26 cellular contexts compared by ENCODE assay signal in genomic region chr11:134521001-134521400, GRCh38.
DNase-seq lines count a peak whose midpoint lies in the region; ATAC-seq and TF ChIP-seq lines count a peak whose summit lies in the region.
"Had no signal": no experiment of that assay in that cellular context is flagged by ENCODE, and none has a peak within 500 bp of the region (broad histone marks: within the 10 kb centered on the region; RNA-seq: fewer than 3 reads in every experiment).

No MANE protein-coding gene starts in this region.

- H3K4me1 Mint-ChIP-seq in natural killer cell treated with Interleukin-12 subunit alpha and Interleukin-12 subunit beta and Interleukin-15 and Interleukin-18, amount 100 ng/mL, for 72 hours (ENCODE audit: low read depth in 2 of 2): peaks cover 0 to 6% of the 10 kb centered on the region in 2 donors
- peaks cover 0 to 6% of the 10 kb centered on the region in 2 donors for H3K4me1 Mint-ChIP-seq in natural killer cell
- H3K4me1 Mint-ChIP-seq in glutamatergic neuron (ENCODE audit: low read depth, unreplicated experiment): peaks cover 71% of the 10 kb centered on the region
- no peaks in the 10 kb centered on the region for H3K4me1 Mint-ChIP-seq in activated naive CD4-positive, alpha-beta T cell treated with anti-CD3 and anti-CD28 coated beads, Interleukin-2, amount 10 ng/mL, durations not matched to agents 7 days and 5 days
- H3K4me1 Mint-ChIP-seq: CD8-positive, alpha-beta memory T cell; T-helper 17 cell had no signal

- TF ChIP-seq CTCF in natural killer cell (IDR thresholded peaks at IDR 0.05): no peak
- no peak for TF ChIP-seq CTCF in glutamatergic neuron (IDR thresholded peaks at IDR 0.05; ENCODE audit: partially characterized antibody, unreplicated experiment)
- TF ChIP-seq CTCF in spleen (IDR thresholded peaks at IDR 0.05 in 8 of 11, conservative IDR thresholded peaks at IDR 0.05 in 3 of 11): no peak
- TF ChIP-seq CTCF in tibial artery (IDR thresholded peaks at IDR 0.05): no peak

- H3K27ac ChIP-seq in spleen: no peak overlapping the region
- H3K27ac ChIP-seq in tibial artery: no peak overlapping the region
- H3K27ac ChIP-seq: A549, C4-2B, SJCRH30 had no signal

- no peaks in the 10 kb centered on the region for H3K9me3 Mint-ChIP-seq in natural killer cell treated with Interleukin-12 subunit alpha and Interleukin-12 subunit beta and Interleukin-15 and Interleukin-18, amount 100 ng/mL, for 72 hours
- no peaks in the 10 kb centered on the region for H3K9me3 Mint-ChIP-seq in natural killer cell
- peaks cover 22% of the 10 kb centered on the region for H3K9me3 Mint-ChIP-seq in glutamatergic neuron (ENCODE audit: unreplicated experiment)
- peaks cover 7% of the 10 kb centered on the region for H3K9me3 Mint-ChIP-seq in activated naive CD4-positive, alpha-beta T cell treated with anti-CD3 and anti-CD28 coated beads, Interleukin-2, amount 10 ng/mL, durations not matched to agents 7 days and 5 days
- H3K9me3 Mint-ChIP-seq: GM23338, H9 had no signal

- H3K27me3 Mint-ChIP-seq in natural killer cell treated with Interleukin-12 subunit alpha and Interleukin-12 subunit beta and Interleukin-15 and Interleukin-18, amount 100 ng/mL, for 72 hours: peaks cover 8 to 9% of the 10 kb centered on the region in 2 donors
- H3K27me3 Mint-ChIP-seq in natural killer cell (ENCODE audit: low read depth in 2 of 2) (peaks cover 0 to 4% of the 10 kb centered on the region in 2 donors), glutamatergic neuron (ENCODE audit: unreplicated experiment) (peaks cover 35% of the 10 kb centered on the region)
- H3K27me3 Mint-ChIP-seq in activated naive CD4-positive, alpha-beta T cell treated with anti-CD3 and anti-CD28 coated beads, Interleukin-2, amount 10 ng/mL, durations not matched to agents 7 days and 5 days: peaks cover 4% of the 10 kb centered on the region

- no peak overlapping the region for H3K4me3 ChIP-seq in spleen
- H3K4me3 ChIP-seq in tibial artery: no peak overlapping the region
- H3K4me3 ChIP-seq: A549, GM23338, K562, SJCRH30 had no signal

- 90 to 96% (median 91%) methylated on average over 14 of the region's 14 CpGs for WGBS in spleen, 5 donors

- H3K4me3 Mint-ChIP-seq in natural killer cell treated with Interleukin-12 subunit alpha and Interleukin-12 subunit beta and Interleukin-15 and Interleukin-18, amount 100 ng/mL, for 72 hours: no peak overlapping the region
- H3K4me3 Mint-ChIP-seq in natural killer cell: no peak overlapping the region
- H3K4me3 Mint-ChIP-seq in glutamatergic neuron (ENCODE audit: unreplicated experiment): peak overlapping the region; percentile 63
- H3K4me3 Mint-ChIP-seq in activated naive CD4-positive, alpha-beta T cell treated with anti-CD3 and anti-CD28 coated beads, Interleukin-2, amount 10 ng/mL, durations not matched to agents 7 days and 5 days: no peak overlapping the region
- H3K4me3 Mint-ChIP-seq: CD8-positive, alpha-beta memory T cell; GM23338; H9; T-helper 17 cell had no signal

- H3K4me1 ChIP-seq in spleen (no peaks in the 10 kb centered on the region), tibial artery (no peaks in the 10 kb centered on the region)
- H3K4me1 ChIP-seq: A549, SJCRH30 had no signal

- intact Hi-C loops in natural killer cell (cut with micrococcal nuclease) (no loop called here), spleen (cut with DNase I; ENCODE audit: low total_unique reads) (no loop called here), tibial artery (cut with DNase I; ENCODE audit: low total_unique reads) (no loop called here)

- H3K36me3 ChIP-seq in spleen (no peaks in the 10 kb centered on the region), tibial artery (no peaks in the 10 kb centered on the region)
- H3K36me3 ChIP-seq: SJCRH30 had no signal

- H3K9me3 ChIP-seq in spleen (no peaks in the 10 kb centered on the region), tibial artery (no peaks in the 10 kb centered on the region)
- H3K9me3 ChIP-seq: A549, SJCRH30 had no signal

- H3K27ac Mint-ChIP-seq in natural killer cell treated with Interleukin-12 subunit alpha and Interleukin-12 subunit beta and Interleukin-15 and Interleukin-18, amount 100 ng/mL, for 72 hours: no peak overlapping the region
- H3K27ac Mint-ChIP-seq in natural killer cell: no peak overlapping the region
- H3K27ac Mint-ChIP-seq in glutamatergic neuron (ENCODE audit: unreplicated experiment): peak overlapping the region; percentile 83
- no peak overlapping the region for H3K27ac Mint-ChIP-seq in activated naive CD4-positive, alpha-beta T cell treated with anti-CD3 and anti-CD28 coated beads, Interleukin-2, amount 10 ng/mL, durations not matched to agents 7 days and 5 days
- H3K27ac Mint-ChIP-seq: CD8-positive, alpha-beta memory T cell; GM23338; H9; T-helper 17 cell had no signal

- CTCF ChIA-PET in activated naive CD4-positive, alpha-beta T cell treated with anti-CD3 and anti-CD28 coated beads, Interleukin-2, amount 10 ng/mL, durations not matched to agents 7 days and 5 days (lab: Charles Lee): no interaction called here

- no peak for TF ChIP-seq POLR2A in spleen (IDR thresholded peaks at IDR 0.05)

- H3K27me3 ChIP-seq in spleen (replicated peaks in 1 of 7): peaks cover 0 to 23% (median 0%) of the 10 kb centered on the region in 7 donors
- H3K27me3 ChIP-seq in tibial artery: peaks cover 0 to 38% of the 10 kb centered on the region in 2 donors

- DNase-seq in natural killer cell treated with Interleukin-12 subunit alpha and Interleukin-12 subunit beta and Interleukin-15 and Interleukin-18, amount 100 ng/mL, for 72 hours (ENCODE audit: low spot score): peak; percentile 45
- DNase-seq in natural killer cell (no peak), NCI-H524 treated with DMSO at 0.1 percent for 48 hours (lab: John Stamatoyannopoulos, UW) (peak; percentile 17), glutamatergic neuron (peak; percentile 50), spleen (peak; percentile 52), COLO829 (ENCODE audit: low spot score) (no peak), tibial artery (no peak)
- no peak for DNase-seq in activated naive CD4-positive, alpha-beta T cell treated with anti-CD3 and anti-CD28 coated beads, Interleukin-2, amount 10 ng/mL, durations not matched to agents 7 days and 5 days
- DNase-seq: AML-193, H9, Kasumi-1, MV-4-11, NCI-H1105, NCI-H1436 treated with DMSO at 0.1 percent for 48 hours, NCI-H2029, NCI-H446, PC-3, SJCRH30, T-helper 17 cell had no signal

- no peaks in the 10 kb centered on the region for H3K36me3 Mint-ChIP-seq in natural killer cell treated with Interleukin-12 subunit alpha and Interleukin-12 subunit beta and Interleukin-15 and Interleukin-18, amount 100 ng/mL, for 72 hours
- H3K36me3 Mint-ChIP-seq in natural killer cell (no peaks in the 10 kb centered on the region), glutamatergic neuron (ENCODE audit: unreplicated experiment) (no peaks in the 10 kb centered on the region)
- H3K36me3 Mint-ChIP-seq in activated naive CD4-positive, alpha-beta T cell treated with anti-CD3 and anti-CD28 coated beads, Interleukin-2, amount 10 ng/mL, durations not matched to agents 7 days and 5 days: no peaks in the 10 kb centered on the region
- H3K36me3 Mint-ChIP-seq: CD8-positive, alpha-beta memory T cell had no signal

- no peak for ATAC-seq in natural killer cell treated with Interleukin-12 subunit alpha and Interleukin-12 subunit beta and Interleukin-15 and Interleukin-18, amount 100 ng/mL, for 72 hours
- ATAC-seq in natural killer cell: no peak
- ATAC-seq: A549, GM23338, K562, PC-3, Right ventricle myocardium inferior, SK-N-SH treated with all-trans-retinoic acid at 6 μM for 48 hours, T-helper 17 cell had no signal

Comparison
In these comparisons a context has a peak if more than half of its experiments do, and no peak if none do; other contexts are left out.
1. DNase-seq: peak in natural killer cell treated with Interleukin-12 subunit alpha and Interleukin-12 subunit beta and Interleukin-15 and Interleukin-18, amount 100 ng/mL, for 72 hours (single experiment), NCI-H524 treated with DMSO at 0.1 percent for 48 hours (single experiment), glutamatergic neuron (single experiment) and spleen (single experiment); none in natural killer cell (single experiment), COLO829 (single experiment), activated naive CD4-positive, alpha-beta T cell treated with anti-CD3 and anti-CD28 coated beads, Interleukin-2, amount 10 ng/mL, durations not matched to agents 7 days and 5 days (single experiment) and tibial artery (0 of 2).